Comparison of ENCODE assay signal across 1 cellular context in the genomic region with DNA sequence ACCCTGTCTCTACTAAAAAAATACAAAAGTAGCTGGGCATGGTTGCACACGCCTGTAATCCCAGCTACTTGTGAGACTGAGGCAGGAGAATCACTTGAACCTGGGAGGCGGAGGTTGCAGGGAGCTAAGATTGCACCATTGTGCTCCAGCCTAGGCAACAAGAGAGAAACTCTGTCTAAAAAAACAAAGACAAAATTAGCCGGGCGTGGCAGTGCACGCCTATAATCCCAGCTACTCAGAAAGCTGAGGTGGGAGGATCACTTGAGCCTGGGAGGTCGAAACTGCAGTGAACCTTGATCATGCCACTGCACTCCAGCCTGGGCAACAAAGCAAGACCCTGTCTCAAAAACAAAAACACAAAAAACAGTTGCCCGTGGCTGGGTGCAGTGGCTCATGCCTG. TPM values are rescaled to one million over a fixed set of nuclear protein-coding genes. Genes with fewer than 3 reads are reported as not detected.
"Had no signal": no experiment of that assay in that cellular context is flagged by ENCODE, and none has a peak within 500 bp of the region (broad histone marks: within the 10 kb centered on the region; RNA-seq: fewer than 3 reads in every experiment).

No MANE protein-coding gene starts in this region.

RNA-seq across cellular contexts. Expression of a gene that starts 14.3 kb away (rescaled TPM):
- total RNA-seq: LHCN-M2 had no signal
